Comparison of ENCODE assay signal across 34 cellular contexts in the genomic region with DNA sequence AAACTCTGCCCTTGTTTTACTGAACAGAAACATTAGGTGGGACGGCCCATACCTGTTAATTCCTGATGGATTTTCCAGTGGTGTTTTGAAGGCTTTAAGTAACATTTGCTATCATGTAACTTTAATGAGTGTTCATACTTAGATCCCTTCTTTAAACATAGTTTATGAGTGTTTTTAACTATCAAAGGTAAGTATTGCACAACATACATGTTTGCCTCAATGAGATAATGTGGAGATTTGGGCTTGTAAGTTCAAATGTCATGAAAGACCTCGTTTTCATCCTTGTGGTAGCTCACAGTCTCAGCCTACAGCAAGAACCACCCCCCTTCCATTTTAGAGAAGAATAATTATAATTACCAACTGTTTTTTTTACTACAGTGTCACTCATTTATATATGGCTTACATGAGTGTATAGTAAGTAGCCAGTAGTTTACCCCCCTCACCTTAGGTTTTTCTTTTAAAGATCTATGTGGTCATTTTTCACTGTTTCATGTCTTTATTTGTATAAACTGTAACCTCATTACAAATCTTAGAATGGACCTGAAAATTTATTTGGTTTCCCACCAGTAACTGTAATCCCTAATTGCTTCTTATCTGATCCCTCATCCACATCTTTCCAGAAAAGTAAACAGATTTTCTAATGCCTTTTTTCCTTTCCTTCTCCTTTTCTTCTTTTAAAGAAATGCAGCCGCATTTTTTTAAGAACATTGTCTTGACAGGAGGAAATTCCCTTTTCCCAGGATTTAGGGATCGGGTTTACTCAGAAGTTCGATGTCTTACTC. TPM values are rescaled to one million over a fixed set of nuclear protein-coding genes. Genes with fewer than 3 reads are reported as not detected.
"Had no signal": no experiment of that assay in that cellular context is flagged by ENCODE, and none has a peak within 500 bp of the region (broad histone marks: within the 10 kb centered on the region; RNA-seq: fewer than 3 reads in every experiment).

No MANE protein-coding gene starts in this region.

- H3K9me3 Mint-ChIP-seq: activated B cell treated with CpG ODN at 0.5 μM for 24 hours; activated CD4-positive, alpha-beta memory T cell treated with anti-CD3 and anti-CD28 coated beads for 36 hours; activated naive CD4-positive, alpha-beta T cell treated with anti-CD3 and anti-CD28 coated beads for 36 hours; activated naive CD8-positive, alpha-beta T cell treated with anti-CD3 and anti-CD28 coated beads, Interleukin-2, amount 50 U/mL, for 24 hours; activated T-helper 17 cell treated with anti-CD3 and anti-CD28 coated beads, Interleukin-2, amount 50 U/mL, for 72 hours; brain; T-cell had no signal

- ATAC-seq: activated naive CD8-positive, alpha-beta T cell treated with anti-CD3 and anti-CD28 coated beads, Interleukin-2, amount 50 U/mL, for 24 hours; activated T-helper 17 cell treated with anti-CD3 and anti-CD28 coated beads, Interleukin-2, amount 50 U/mL, for 72 hours; PC-3; SK-N-SH treated with all-trans-retinoic acid at 6 μM for 48 hours; T-cell; T-helper 17 cell had no signal

- H3K4me1 ChIP-seq: Peyer's patch, SJSA1 had no signal

- H3K27me3 Mint-ChIP-seq: activated B cell treated with CpG ODN at 0.5 μM for 24 hours; activated CD4-positive, alpha-beta memory T cell treated with anti-CD3 and anti-CD28 coated beads for 36 hours; activated naive CD8-positive, alpha-beta T cell; activated naive CD8-positive, alpha-beta T cell treated with anti-CD3 and anti-CD28 coated beads, Interleukin-2, amount 50 U/mL, for 24 hours; activated T-helper 17 cell treated with anti-CD3 and anti-CD28 coated beads, Interleukin-2, amount 50 U/mL, for 72 hours; brain; T-cell; T-helper 17 cell had no signal

- H3K4me1 Mint-ChIP-seq: activated naive CD8-positive, alpha-beta T cell treated with anti-CD3 and anti-CD28 coated beads, Interleukin-2, amount 50 U/mL, for 24 hours; activated T-helper 17 cell treated with anti-CD3 and anti-CD28 coated beads, Interleukin-2, amount 50 U/mL, for 72 hours; brain had no signal

- H3K4me3 ChIP-seq: Peyer's patch, SJSA1 had no signal

- H3K4me3 Mint-ChIP-seq: activated B cell treated with CpG ODN at 0.5 μM for 24 hours; activated CD4-positive, alpha-beta memory T cell treated with anti-CD3 and anti-CD28 coated beads for 36 hours; activated naive CD4-positive, alpha-beta T cell treated with anti-CD3 and anti-CD28 coated beads for 36 hours; activated naive CD8-positive, alpha-beta T cell; activated naive CD8-positive, alpha-beta T cell treated with anti-CD3 and anti-CD28 coated beads, Interleukin-2, amount 50 U/mL, for 24 hours; activated T-helper 17 cell treated with anti-CD3 and anti-CD28 coated beads, Interleukin-2, amount 50 U/mL, for 72 hours; brain; T-cell; T-helper 17 cell had no signal

- H3K27ac Mint-ChIP-seq: activated B cell treated with CpG ODN at 0.5 μM for 24 hours; activated CD4-positive, alpha-beta memory T cell treated with anti-CD3 and anti-CD28 coated beads for 36 hours; activated naive CD4-positive, alpha-beta T cell treated with anti-CD3 and anti-CD28 coated beads for 36 hours; activated naive CD8-positive, alpha-beta T cell; activated naive CD8-positive, alpha-beta T cell treated with anti-CD3 and anti-CD28 coated beads, Interleukin-2, amount 50 U/mL, for 24 hours; activated T-helper 17 cell treated with anti-CD3 and anti-CD28 coated beads, Interleukin-2, amount 50 U/mL, for 72 hours; brain; T-cell; T-helper 17 cell had no signal

- H3K27me3 ChIP-seq: Peyer's patch, SJSA1 had no signal

- H3K9me3 ChIP-seq: Peyer's patch, SJSA1 had no signal

- DNase-seq: activated B cell treated with CpG ODN at 0.5 μM for 24 hours; activated CD4-positive, alpha-beta memory T cell treated with anti-CD3 and anti-CD28 coated beads for 36 hours; activated CD4-positive, alpha-beta T cell treated with anti-CD3 and anti-CD28 coated beads for 4 hours; activated CD4-positive, alpha-beta T cell treated with anti-CD3 and anti-CD28 coated beads, Interleukin-2, amount 50 U/mL, for 1 hour; activated CD4-positive, CD25-positive, alpha-beta regulatory T cell treated with anti-CD3 and anti-CD28 coated beads, Interleukin-2, amount 50 U/mL, for 72 hours; activated CD8-positive, alpha-beta memory T cell treated with anti-CD3 and anti-CD28 coated beads, Interleukin-2, amount 50 U/mL, for 4 hours; activated gamma-delta T cell; activated naive CD4-positive, alpha-beta T cell treated with anti-CD3 and anti-CD28 coated beads for 36 hours; activated naive CD8-positive, alpha-beta T cell treated with anti-CD3 and anti-CD28 coated beads, Interleukin-2, amount 50 U/mL, for 24 hours; activated T-cell treated with anti-CD3 and anti-CD28 coated beads for 4 hours; activated T-cell treated with anti-CD3 and anti-CD28 coated beads, Interleukin-2, amount 50 U/mL, for 48 hours; anterior cingulate cortex; caudate nucleus; cerebellar nuclear complex; MM.1S; MV-4-11; NCI-H1092; NCI-H1436 treated with DMSO at 0.1 percent for 48 hours; NCI-H1694 treated with DMSO at 0.1 percent for 48 hours; NCI-H2029; NCI-H345; NCI-H524 treated with DMSO at 0.1 percent for 48 hours; PC-3; Peyer's patch; RPMI8226; SHP77 treated with DMSO at 0.1 percent for 48 hours; T-cell; T-helper 17 cell had no signal

- H3K27ac ChIP-seq: Peyer's patch, SJSA1, VCaP had no signal

RNA-seq across cellular contexts. Expression of gene DEPDC4, which starts 47.4 kb away (rescaled TPM):
- total RNA-seq: T-helper 17 cell had no signal
